Comparison of ENCODE assay signal across 1 cellular context in the genomic region with DNA sequence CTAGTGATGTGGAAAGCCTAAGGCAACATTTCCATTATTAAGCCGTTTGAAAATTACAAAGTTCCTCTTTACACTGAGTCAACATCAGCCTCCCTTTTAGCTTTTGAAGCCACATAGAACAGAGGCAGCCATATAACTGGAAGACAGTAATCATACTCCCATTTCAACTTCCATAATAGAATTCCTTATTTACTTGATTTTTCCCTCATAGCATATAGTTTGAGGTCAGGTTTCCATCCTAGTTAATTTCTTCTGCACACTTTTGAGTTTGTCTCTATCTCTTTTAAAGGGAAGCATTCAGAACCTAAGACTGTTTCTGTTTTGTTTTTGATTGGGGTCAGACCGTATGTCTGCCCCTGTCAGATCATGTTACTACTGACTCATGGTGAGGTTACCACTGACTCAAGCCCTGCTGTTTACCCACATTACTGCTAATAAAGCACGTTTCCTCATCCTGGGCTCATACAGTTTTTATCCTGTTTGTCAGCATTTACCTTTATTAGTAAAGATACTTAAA.
TF ChIP-seq lines count a peak whose summit lies in the region.

No MANE protein-coding gene starts in this region.

TF ChIP-seq in K562, 482 proteins besides CTCF, POLR2A, EP300 and RAD21 (continued from another document and continues in another):
- TF ChIP-seq, protein P1, sequence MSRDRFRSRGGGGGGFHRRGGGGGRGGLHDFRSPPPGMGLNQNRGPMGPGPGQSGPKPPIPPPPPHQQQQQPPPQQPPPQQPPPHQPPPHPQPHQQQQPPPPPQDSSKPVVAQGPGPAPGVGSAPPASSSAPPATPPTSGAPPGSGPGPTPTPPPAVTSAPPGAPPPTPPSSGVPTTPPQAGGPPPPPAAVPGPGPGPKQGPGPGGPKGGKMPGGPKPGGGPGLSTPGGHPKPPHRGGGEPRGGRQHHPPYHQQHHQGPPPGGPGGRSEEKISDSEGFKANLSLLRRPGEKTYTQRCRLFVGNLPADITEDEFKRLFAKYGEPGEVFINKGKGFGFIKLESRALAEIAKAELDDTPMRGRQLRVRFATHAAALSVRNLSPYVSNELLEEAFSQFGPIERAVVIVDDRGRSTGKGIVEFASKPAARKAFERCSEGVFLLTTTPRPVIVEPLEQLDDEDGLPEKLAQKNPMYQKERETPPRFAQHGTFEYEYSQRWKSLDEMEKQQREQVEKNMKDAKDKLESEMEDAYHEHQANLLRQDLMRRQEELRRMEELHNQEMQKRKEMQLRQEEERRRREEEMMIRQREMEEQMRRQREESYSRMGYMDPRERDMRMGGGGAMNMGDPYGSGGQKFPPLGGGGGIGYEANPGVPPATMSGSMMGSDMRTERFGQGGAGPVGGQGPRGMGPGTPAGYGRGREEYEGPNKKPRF (IDR thresholded peaks at IDR 0.05; ENCODE audit: low read depth, low read length) = no peak
- TF ChIP-seq ARID1B (IDR thresholded peaks at IDR 0.05) (peak; percentile 59; the same call in 1 of the 2 replicates), MAFF (IDR thresholded peaks at IDR 0.05; ENCODE audit: low read length) (peak; percentile 3; the same call in 1 of the 2 replicates), PBX2 (CRISPR knock-in tag; IDR thresholded peaks at IDR 0.05; ENCODE audit: low read depth) (no peak), PBX2 (tag; conservative IDR thresholded peaks at IDR 0.05; ENCODE audit: low read depth) (peak; percentile 20; the same call in 1 of the 2 replicates), ARNT (IDR thresholded peaks at IDR 0.05) (no peak), BHLHE40 (IDR thresholded peaks at IDR 0.05; ENCODE audit: low read length) (peak; percentile 63; the same call in 1 of the 2 replicates), GTF2E2 (tag; IDR thresholded peaks at IDR 0.05) (peak; percentile 39; the same call in 1 of the 2 replicates), ZNF3 (CRISPR knock-in tag; IDR thresholded peaks at IDR 0.05) (no peak), SMAD2 (IDR thresholded peaks at IDR 0.05; ENCODE audit: low read depth, low read length) (no peak), ZNF57 (CRISPR knock-in tag; IDR thresholded peaks at IDR 0.05) (no peak), ZNF561 (CRISPR knock-in tag; conservative IDR thresholded peaks at IDR 0.05) (no peak), VEZF1 (CRISPR knock-in tag; IDR thresholded peaks at IDR 0.05) (peak; percentile 28; the same call in 1 of the 2 replicates), BRF1 (IDR thresholded peaks at IDR 0.05; ENCODE audit: borderline replicate concordance, extremely low read depth, insufficient read length) (no peak), NR2C2 (CRISPR knock-in tag; IDR thresholded peaks at IDR 0.05) (no peak), NR2C2 (tag; IDR thresholded peaks at IDR 0.05) (peak; percentile 80), JUND (IDR thresholded peaks at IDR 0.05; ENCODE audit: borderline replicate concordance, low read depth, low read length) (peak; percentile 87), JUND (tag; IDR thresholded peaks at IDR 0.05; ENCODE audit: borderline replicate concordance, low read depth, low read length) (peak; percentile 86; the same call in 2 of the 3 replicates), WHSC1 (IDR thresholded peaks at IDR 0.05; ENCODE audit: low read length) (no peak), STAG1 (CRISPR knock-in tag; IDR thresholded peaks at IDR 0.05; ENCODE audit: borderline replicate concordance) (no peak), FOXA3 (CRISPR knock-in tag; conservative IDR thresholded peaks at IDR 0.05 in 1 of 2, IDR thresholded peaks at IDR 0.05 in 1 of 2) (peak; percentile 66 to 85), HDAC8 (tag; IDR thresholded peaks at IDR 0.05) (no peak), ILK (tag; IDR thresholded peaks at IDR 0.05; ENCODE audit: borderline replicate concordance, low read depth) (no peak), NEUROD1 (IDR thresholded peaks at IDR 0.05; ENCODE audit: borderline replicate concordance, low read depth, low read length, partially characterized antibody) (peak; percentile 25), NFRKB (IDR thresholded peaks at IDR 0.05; ENCODE audit: low read depth) (no peak), EWSR1 (IDR thresholded peaks at IDR 0.05; ENCODE audit: borderline replicate concordance, low read depth, partially characterized antibody) (no peak), TRIM24 (IDR thresholded peaks at IDR 0.05) (peak in 1 of 2 experiments; percentile 39; a peak in 1 of 4 replicates), KLF16 (IDR thresholded peaks at IDR 0.05) (no peak), SMARCA4 (IDR thresholded peaks at IDR 0.05) (peak; percentile 74; the same call in 1 of the 2 replicates), L3MBTL2 (IDR thresholded peaks at IDR 0.05) (peak; percentile 53; the same call in 1 of the 2 replicates), ZNF41 (CRISPR knock-in tag; conservative IDR thresholded peaks at IDR 0.05) (no peak), HDAC2 (IDR thresholded peaks at IDR 0.05) (no peak), NCOA4 (IDR thresholded peaks at IDR 0.05; ENCODE audit: partially characterized antibody) (no peak), GABPB2 (CRISPR knock-in tag; conservative IDR thresholded peaks at IDR 0.05) (no peak), SRSF1 (IDR thresholded peaks at IDR 0.05; ENCODE audit: low read depth, low read length) (no peak), FOXK2 (conservative IDR thresholded peaks at IDR 0.05 in 1 of 2, IDR thresholded peaks at IDR 0.05 in 1 of 2; ENCODE audit: low read depth in 2 of 2) (peak; percentile 85), IFI16 (CRISPR knock-in tag; IDR thresholded peaks at IDR 0.05) (no peak), MAFG (tag; conservative IDR thresholded peaks at IDR 0.05) (peak; percentile 38), ZNF232 (CRISPR knock-in tag; IDR thresholded peaks at IDR 0.05) (no peak)
- TF ChIP-seq, protein P2, sequence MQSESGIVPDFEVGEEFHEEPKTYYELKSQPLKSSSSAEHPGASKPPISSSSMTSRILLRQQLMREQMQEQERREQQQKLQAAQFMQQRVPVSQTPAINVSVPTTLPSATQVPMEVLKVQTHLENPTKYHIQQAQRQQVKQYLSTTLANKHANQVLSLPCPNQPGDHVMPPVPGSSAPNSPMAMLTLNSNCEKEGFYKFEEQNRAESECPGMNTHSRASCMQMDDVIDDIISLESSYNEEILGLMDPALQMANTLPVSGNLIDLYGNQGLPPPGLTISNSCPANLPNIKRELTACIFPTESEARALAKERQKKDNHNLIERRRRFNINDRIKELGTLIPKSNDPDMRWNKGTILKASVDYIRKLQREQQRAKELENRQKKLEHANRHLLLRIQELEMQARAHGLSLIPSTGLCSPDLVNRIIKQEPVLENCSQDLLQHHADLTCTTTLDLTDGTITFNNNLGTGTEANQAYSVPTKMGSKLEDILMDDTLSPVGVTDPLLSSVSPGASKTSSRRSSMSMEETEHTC (IDR thresholded peaks at IDR 0.05) = no peak
- TF ChIP-seq, protein P3, sequence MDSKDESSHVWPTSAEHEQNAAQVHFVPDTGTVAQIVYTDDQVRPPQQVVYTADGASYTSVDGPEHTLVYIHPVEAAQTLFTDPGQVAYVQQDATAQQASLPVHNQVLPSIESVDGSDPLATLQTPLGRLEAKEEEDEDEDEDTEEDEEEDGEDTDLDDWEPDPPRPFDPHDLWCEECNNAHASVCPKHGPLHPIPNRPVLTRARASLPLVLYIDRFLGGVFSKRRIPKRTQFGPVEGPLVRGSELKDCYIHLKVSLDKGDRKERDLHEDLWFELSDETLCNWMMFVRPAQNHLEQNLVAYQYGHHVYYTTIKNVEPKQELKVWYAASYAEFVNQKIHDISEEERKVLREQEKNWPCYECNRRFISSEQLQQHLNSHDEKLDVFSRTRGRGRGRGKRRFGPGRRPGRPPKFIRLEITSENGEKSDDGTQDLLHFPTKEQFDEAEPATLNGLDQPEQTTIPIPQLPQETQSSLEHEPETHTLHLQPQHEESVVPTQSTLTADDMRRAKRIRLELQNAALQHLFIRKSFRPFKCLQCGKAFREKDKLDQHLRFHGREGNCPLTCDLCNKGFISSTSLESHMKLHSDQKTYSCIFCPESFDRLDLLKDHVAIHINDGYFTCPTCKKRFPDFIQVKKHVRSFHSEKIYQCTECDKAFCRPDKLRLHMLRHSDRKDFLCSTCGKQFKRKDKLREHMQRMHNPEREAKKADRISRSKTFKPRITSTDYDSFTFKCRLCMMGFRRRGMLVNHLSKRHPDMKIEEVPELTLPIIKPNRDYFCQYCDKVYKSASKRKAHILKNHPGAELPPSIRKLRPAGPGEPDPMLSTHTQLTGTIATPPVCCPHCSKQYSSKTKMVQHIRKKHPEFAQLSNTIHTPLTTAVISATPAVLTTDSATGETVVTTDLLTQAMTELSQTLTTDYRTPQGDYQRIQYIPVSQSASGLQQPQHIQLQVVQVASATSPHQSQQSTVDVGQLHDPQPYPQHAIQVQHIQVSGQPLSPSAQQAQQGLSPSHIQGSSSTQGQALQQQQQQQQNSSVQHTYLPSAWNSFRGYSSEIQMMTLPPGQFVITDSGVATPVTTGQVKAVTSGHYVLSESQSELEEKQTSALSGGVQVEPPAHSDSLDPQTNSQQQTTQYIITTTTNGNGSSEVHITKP (IDR thresholded peaks at IDR 0.05; ENCODE audit: partially characterized antibody) = no peak
- TF ChIP-seq, protein P4, sequence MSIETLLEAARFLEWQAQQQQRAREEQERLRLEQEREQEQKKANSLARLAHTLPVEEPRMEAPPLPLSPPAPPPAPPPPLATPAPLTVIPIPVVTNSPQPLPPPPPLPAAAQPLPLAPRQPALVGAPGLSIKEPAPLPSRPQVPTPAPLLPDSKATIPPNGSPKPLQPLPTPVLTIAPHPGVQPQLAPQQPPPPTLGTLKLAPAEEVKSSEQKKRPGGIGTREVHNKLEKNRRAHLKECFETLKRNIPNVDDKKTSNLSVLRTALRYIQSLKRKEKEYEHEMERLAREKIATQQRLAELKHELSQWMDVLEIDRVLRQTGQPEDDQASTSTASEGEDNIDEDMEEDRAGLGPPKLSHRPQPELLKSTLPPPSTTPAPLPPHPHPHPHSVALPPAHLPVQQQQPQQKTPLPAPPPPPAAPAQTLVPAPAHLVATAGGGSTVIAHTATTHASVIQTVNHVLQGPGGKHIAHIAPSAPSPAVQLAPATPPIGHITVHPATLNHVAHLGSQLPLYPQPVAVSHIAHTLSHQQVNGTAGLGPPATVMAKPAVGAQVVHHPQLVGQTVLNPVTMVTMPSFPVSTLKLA (conservative IDR thresholded peaks at IDR 0.05) = 0 out of 4 replicates have a peak, but pooled peaks of 1 of the 2 experiments have one; percentile 30
- TF ChIP-seq, protein P5, sequence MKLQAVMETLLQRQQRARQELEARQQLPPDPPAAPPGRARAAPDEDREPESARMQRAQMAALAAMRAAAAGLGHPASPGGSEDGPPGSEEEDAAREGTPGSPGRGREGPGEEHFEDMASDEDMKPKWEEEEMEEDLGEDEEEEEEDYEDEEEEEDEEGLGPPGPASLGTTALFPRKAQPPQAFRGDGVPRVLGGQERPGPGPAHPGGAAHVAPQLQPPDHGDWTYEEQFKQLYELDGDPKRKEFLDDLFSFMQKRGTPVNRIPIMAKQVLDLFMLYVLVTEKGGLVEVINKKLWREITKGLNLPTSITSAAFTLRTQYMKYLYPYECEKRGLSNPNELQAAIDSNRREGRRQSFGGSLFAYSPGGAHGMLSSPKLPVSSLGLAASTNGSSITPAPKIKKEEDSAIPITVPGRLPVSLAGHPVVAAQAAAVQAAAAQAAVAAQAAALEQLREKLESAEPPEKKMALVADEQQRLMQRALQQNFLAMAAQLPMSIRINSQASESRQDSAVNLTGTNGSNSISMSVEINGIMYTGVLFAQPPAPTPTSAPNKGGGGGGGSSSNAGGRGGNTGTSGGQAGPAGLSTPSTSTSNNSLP (IDR thresholded peaks at IDR 0.05; ENCODE audit: borderline replicate concordance, low read depth, low read length) = 0 out of 2 replicates have a peak, but pooled peaks have one; percentile 29
- TF ChIP-seq, protein P6, sequence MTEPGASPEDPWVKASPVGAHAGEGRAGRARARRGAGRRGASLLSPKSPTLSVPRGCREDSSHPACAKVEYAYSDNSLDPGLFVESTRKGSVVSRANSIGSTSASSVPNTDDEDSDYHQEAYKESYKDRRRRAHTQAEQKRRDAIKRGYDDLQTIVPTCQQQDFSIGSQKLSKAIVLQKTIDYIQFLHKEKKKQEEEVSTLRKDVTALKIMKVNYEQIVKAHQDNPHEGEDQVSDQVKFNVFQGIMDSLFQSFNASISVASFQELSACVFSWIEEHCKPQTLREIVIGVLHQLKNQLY (CRISPR knock-in tag; conservative IDR thresholded peaks at IDR 0.05) = no peak
